ENCODE assay signal across 1 cellular context in genomic region chr1:202702088-202702487, GRCh38.
TF ChIP-seq lines count a peak whose summit lies in the region.

No MANE protein-coding gene starts in this region.

TF ChIP-seq in SK-N-SH, 30 proteins besides CTCF, POLR2A, EP300 and RAD21 (continued from another document):
- TF ChIP-seq, protein P1, sequence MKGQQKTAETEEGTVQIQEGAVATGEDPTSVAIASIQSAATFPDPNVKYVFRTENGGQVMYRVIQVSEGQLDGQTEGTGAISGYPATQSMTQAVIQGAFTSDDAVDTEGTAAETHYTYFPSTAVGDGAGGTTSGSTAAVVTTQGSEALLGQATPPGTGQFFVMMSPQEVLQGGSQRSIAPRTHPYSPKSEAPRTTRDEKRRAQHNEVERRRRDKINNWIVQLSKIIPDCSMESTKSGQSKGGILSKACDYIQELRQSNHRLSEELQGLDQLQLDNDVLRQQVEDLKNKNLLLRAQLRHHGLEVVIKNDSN (IDR thresholded peaks at IDR 0.05; ENCODE audit: borderline replicate concordance, low read depth): no peak
- TF ChIP-seq GABPA (IDR thresholded peaks at IDR 0.05; ENCODE audit: low read depth): no peak
- no peak for TF ChIP-seq RFX5 (IDR thresholded peaks at IDR 0.05; ENCODE audit: low read length)
- TF ChIP-seq ELF1 (IDR thresholded peaks at IDR 0.05): no peak
- no peak for TF ChIP-seq NFIC (IDR thresholded peaks at IDR 0.05; ENCODE audit: borderline replicate concordance)
- no peak for TF ChIP-seq RXRA (IDR thresholded peaks at IDR 0.05; ENCODE audit: borderline replicate concordance, low read depth)
- no peak for TF ChIP-seq FOXJ3 (CRISPR knock-in tag; IDR thresholded peaks at IDR 0.05)
